ENCODE assay signal across 9 cellular contexts in genomic region chr7:92768501-92769360, GRCh38.
DNase-seq lines count a peak whose midpoint lies in the region; ATAC-seq, FAIRE-seq and TF ChIP-seq lines count a peak whose summit lies in the region.
"Had no signal": no experiment of that assay in that cellular context is flagged by ENCODE, and none has a peak within 500 bp of the region (broad histone marks: within the 10 kb centered on the region; RNA-seq: fewer than 3 reads in every experiment).

No MANE protein-coding gene starts in this region.

- peak overlapping the region; percentile 47 for H3K4me3 Mint-ChIP-seq in activated T-helper 1 cell treated with anti-CD3 and anti-CD28 coated beads, Interleukin-12 subunit alpha, Interleukin-12 subunit beta, Interleukin-2, Interleukin-4 antibody, amounts not matched to agents 30 ng/mL and 10 ng/mL and 1 ng/mL, durations not matched to agents 14 hours and 24 hours and 36 hours

- no peaks in the 10 kb centered on the region for H3K27me3 ChIP-seq in HUES6 (ENCODE audit: control insufficient read depth, insufficient read depth, low read length)
- H3K27me3 ChIP-seq: gastrocnemius medialis had no signal

- FAIRE-seq in D721Med (lab: Jason Lieb, UNC), result no peak

- H3K36me3 ChIP-seq in HUES6 (ENCODE audit: control insufficient read depth, insufficient read depth, low read length), result no peaks in the 10 kb centered on the region; the same call in 1 of the 2 replicates
- H3K36me3 ChIP-seq: gastrocnemius medialis had no signal

- peak; percentile 48 for DNase-seq in GM13977 (ENCODE audit: low spot score)
- peak; percentile 20 for DNase-seq in activated T-helper 1 cell treated with anti-CD3 and anti-CD28 coated beads, Interleukin-12 subunit alpha, Interleukin-12 subunit beta, Interleukin-2, Interleukin-4 antibody, amounts not matched to agents 30 ng/mL and 10 ng/mL and 1 ng/mL, durations not matched to agents 14 hours and 24 hours and 36 hours (ENCODE audit: low spot score)
- DNase-seq in midbrain (lab: John Stamatoyannopoulos, UW), result peak; percentile 63
- DNase-seq in D721Med (ENCODE audit: insufficient read length, low spot score), result no peak
- no peak for DNase-seq in H4 (ENCODE audit: low spot score)
- no peak for DNase-seq in T1000 (lab: John Stamatoyannopoulos, UW)
- DNase-seq: gastrocnemius medialis had no signal

- intact Hi-C loops in activated T-helper 1 cell treated with anti-CD3 and anti-CD28 coated beads, Interleukin-12 subunit alpha, Interleukin-12 subunit beta, Interleukin-2, Interleukin-4 antibody, amounts not matched to agents 30 ng/mL and 10 ng/mL and 1 ng/mL, durations not matched to agents 14 hours and 24 hours and 36 hours (cut with micrococcal nuclease), result loop anchor here (1.0 to 2.0 kb wide), 12 partner anchors 16 to 147 kb away; no protein-coding TSS in a partner anchor

- peaks cover 73% of the 10 kb centered on the region for H3K4me1 ChIP-seq in HUES6 (ENCODE audit: control insufficient read depth, insufficient read depth, low read length)

- H3K9me3 ChIP-seq in HUES6 (ENCODE audit: control insufficient read depth, insufficient read depth, low read depth, low read length), result no peaks in the 10 kb centered on the region
- H3K9me3 ChIP-seq: gastrocnemius medialis had no signal

- H3K9me3 Mint-ChIP-seq in activated T-helper 1 cell treated with anti-CD3 and anti-CD28 coated beads, Interleukin-12 subunit alpha, Interleukin-12 subunit beta, Interleukin-2, Interleukin-4 antibody, amounts not matched to agents 30 ng/mL and 10 ng/mL and 1 ng/mL, durations not matched to agents 14 hours and 24 hours and 36 hours, result no peaks in the 10 kb centered on the region

- H3K27ac Mint-ChIP-seq in activated T-helper 1 cell treated with anti-CD3 and anti-CD28 coated beads, Interleukin-12 subunit alpha, Interleukin-12 subunit beta, Interleukin-2, Interleukin-4 antibody, amounts not matched to agents 30 ng/mL and 10 ng/mL and 1 ng/mL, durations not matched to agents 14 hours and 24 hours and 36 hours, result peak overlapping the region; percentile 85

- H3K27me3 Mint-ChIP-seq in activated T-helper 1 cell treated with anti-CD3 and anti-CD28 coated beads, Interleukin-12 subunit alpha, Interleukin-12 subunit beta, Interleukin-2, Interleukin-4 antibody, amounts not matched to agents 30 ng/mL and 10 ng/mL and 1 ng/mL, durations not matched to agents 14 hours and 24 hours and 36 hours (ENCODE audit: insufficient read depth), result no peaks in the 10 kb centered on the region

- H3K9ac ChIP-seq in HUES6 (ENCODE audit: low read length), result no peak overlapping the region

- H3K27ac ChIP-seq in HUES6 (ENCODE audit: low read depth, low read length), result peak overlapping the region; percentile 49
- H3K27ac ChIP-seq: gastrocnemius medialis had no signal

- no peak overlapping the region for H3K4me3 ChIP-seq in HUES6 (ENCODE audit: low read depth, low read length)
- H3K4me3 ChIP-seq: gastrocnemius medialis had no signal

- H3K4me1 Mint-ChIP-seq in activated T-helper 1 cell treated with anti-CD3 and anti-CD28 coated beads, Interleukin-12 subunit alpha, Interleukin-12 subunit beta, Interleukin-2, Interleukin-4 antibody, amounts not matched to agents 30 ng/mL and 10 ng/mL and 1 ng/mL, durations not matched to agents 14 hours and 24 hours and 36 hours (ENCODE audit: low read depth), result peaks cover 83% of the 10 kb centered on the region

- H3K36me3 Mint-ChIP-seq in activated T-helper 1 cell treated with anti-CD3 and anti-CD28 coated beads, Interleukin-12 subunit alpha, Interleukin-12 subunit beta, Interleukin-2, Interleukin-4 antibody, amounts not matched to agents 30 ng/mL and 10 ng/mL and 1 ng/mL, durations not matched to agents 14 hours and 24 hours and 36 hours (ENCODE audit: low read depth), result peaks cover 66% of the 10 kb centered on the region

- in situ Hi-C loops in GM13977 (cut with MboI; ENCODE audit: low pct_unique_long_range_greater_than_20kb, low sequenced_read_pairs, unreplicated experiment), result no loop called here

- TF ChIP-seq CTCF in GM13977 (IDR thresholded peaks at IDR 0.05; ENCODE audit: extremely low read depth, insufficient read depth, missing control alignments), result no peak
- no peak for TF ChIP-seq CTCF in D721Med (IDR thresholded peaks at IDR 0.05; ENCODE audit: insufficient read depth, missing control alignments)

- ATAC-seq in GM21515 (IDR thresholded peaks at IDR 0.05; ENCODE audit: unreplicated experiment), result peak; percentile 77

Comparison
In these comparisons a context has a peak if more than half of its experiments do, and no peak if none do; other contexts are left out.
1. DNase-seq: peak in GM13977 (single experiment), activated T-helper 1 cell treated with anti-CD3 and anti-CD28 coated beads, Interleukin-12 subunit alpha, Interleukin-12 subunit beta, Interleukin-2, Interleukin-4 antibody, amounts not matched to agents 30 ng/mL and 10 ng/mL and 1 ng/mL, durations not matched to agents 14 hours and 24 hours and 36 hours (single experiment) and midbrain (single experiment); none in D721Med (single experiment), H4 (single experiment) and T1000 (single experiment).